Comparison of ENCODE assay signal across 1 cellular context in the genomic region with DNA sequence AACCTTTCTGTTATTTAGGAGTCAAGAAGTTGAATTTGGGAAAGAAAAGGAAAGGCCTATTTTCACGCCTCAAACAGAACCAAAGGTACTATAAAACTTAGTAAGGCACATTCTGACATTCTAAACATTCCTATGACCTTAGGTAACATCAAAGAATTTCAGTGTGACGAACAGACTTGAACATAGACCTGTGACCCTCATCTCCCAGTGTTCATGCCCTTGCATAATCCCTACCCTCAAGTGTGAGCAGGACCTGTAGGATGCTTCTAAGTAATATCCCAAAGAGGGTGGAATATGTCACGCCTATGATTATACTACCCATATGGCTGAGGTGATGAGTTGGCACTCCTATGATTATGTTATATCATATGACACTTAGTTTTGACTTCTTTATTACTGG.
TF ChIP-seq lines count a peak whose summit lies in the region.

No MANE protein-coding gene starts in this region.

TF ChIP-seq in A549, 52 proteins besides CTCF, POLR2A, EP300 and RAD21 (continued from another document):
- TF ChIP-seq, protein P1, sequence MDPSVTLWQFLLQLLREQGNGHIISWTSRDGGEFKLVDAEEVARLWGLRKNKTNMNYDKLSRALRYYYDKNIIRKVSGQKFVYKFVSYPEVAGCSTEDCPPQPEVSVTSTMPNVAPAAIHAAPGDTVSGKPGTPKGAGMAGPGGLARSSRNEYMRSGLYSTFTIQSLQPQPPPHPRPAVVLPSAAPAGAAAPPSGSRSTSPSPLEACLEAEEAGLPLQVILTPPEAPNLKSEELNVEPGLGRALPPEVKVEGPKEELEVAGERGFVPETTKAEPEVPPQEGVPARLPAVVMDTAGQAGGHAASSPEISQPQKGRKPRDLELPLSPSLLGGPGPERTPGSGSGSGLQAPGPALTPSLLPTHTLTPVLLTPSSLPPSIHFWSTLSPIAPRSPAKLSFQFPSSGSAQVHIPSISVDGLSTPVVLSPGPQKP (IDR thresholded peaks at IDR 0.05; ENCODE audit: low read depth, low read length) = no peak
- TF ChIP-seq CHD4 (IDR thresholded peaks at IDR 0.05; ENCODE audit: borderline replicate concordance) = no peak
- TF ChIP-seq, protein P2, sequence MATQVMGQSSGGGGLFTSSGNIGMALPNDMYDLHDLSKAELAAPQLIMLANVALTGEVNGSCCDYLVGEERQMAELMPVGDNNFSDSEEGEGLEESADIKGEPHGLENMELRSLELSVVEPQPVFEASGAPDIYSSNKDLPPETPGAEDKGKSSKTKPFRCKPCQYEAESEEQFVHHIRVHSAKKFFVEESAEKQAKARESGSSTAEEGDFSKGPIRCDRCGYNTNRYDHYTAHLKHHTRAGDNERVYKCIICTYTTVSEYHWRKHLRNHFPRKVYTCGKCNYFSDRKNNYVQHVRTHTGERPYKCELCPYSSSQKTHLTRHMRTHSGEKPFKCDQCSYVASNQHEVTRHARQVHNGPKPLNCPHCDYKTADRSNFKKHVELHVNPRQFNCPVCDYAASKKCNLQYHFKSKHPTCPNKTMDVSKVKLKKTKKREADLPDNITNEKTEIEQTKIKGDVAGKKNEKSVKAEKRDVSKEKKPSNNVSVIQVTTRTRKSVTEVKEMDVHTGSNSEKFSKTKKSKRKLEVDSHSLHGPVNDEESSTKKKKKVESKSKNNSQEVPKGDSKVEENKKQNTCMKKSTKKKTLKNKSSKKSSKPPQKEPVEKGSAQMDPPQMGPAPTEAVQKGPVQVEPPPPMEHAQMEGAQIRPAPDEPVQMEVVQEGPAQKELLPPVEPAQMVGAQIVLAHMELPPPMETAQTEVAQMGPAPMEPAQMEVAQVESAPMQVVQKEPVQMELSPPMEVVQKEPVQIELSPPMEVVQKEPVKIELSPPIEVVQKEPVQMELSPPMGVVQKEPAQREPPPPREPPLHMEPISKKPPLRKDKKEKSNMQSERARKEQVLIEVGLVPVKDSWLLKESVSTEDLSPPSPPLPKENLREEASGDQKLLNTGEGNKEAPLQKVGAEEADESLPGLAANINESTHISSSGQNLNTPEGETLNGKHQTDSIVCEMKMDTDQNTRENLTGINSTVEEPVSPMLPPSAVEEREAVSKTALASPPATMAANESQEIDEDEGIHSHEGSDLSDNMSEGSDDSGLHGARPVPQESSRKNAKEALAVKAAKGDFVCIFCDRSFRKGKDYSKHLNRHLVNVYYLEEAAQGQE (IDR thresholded peaks at IDR 0.05) = no peak
